In genomic region chr3:43999920-44000319, GRCh38 we compare ENCODE assay signal across 10 cellular contexts.
DNase-seq lines count a peak whose midpoint lies in the region; ATAC-seq, FAIRE-seq and TF ChIP-seq lines count a peak whose summit lies in the region.
"Had no signal": no experiment of that assay in that cellular context is flagged by ENCODE, and none has a peak within 500 bp of the region (broad histone marks: within the 10 kb centered on the region; RNA-seq: fewer than 3 reads in every experiment).

No MANE protein-coding gene starts in this region.

- TF ChIP-seq CTCF in astrocyte (IDR thresholded peaks at IDR 0.05; ENCODE audit: insufficient read depth, low read depth, low read length): no peak
- TF ChIP-seq CTCF in upper lobe of left lung (IDR thresholded peaks at IDR 0.05): no peak

- DNase-seq in stimulated activated naive CD8-positive, alpha-beta T cell treated with anti-CD3 and anti-CD28 coated beads, Interleukin-15, amount 100 ng/mL, for 72 hours: no peak
- no peak for DNase-seq in astrocyte (ENCODE audit: low read depth)
- DNase-seq in immature natural killer cell: no peak
- DNase-seq in upper lobe of left lung: no peak
- DNase-seq in SHP77 treated with DMSO at 0.1 percent for 48 hours (lab: John Stamatoyannopoulos, UW): no peak
- DNase-seq: CD4-positive, CD25-positive, alpha-beta regulatory T cell had no signal

- peak overlapping the region; percentile 21 for H3K27ac Mint-ChIP-seq in stimulated activated naive CD8-positive, alpha-beta T cell treated with anti-CD3 and anti-CD28 coated beads, Interleukin-15, Interleukin-2, amounts not matched to agents 100 ng/mL and 50 ng/mL, for 24 hours
- H3K27ac Mint-ChIP-seq in stimulated activated naive CD8-positive, alpha-beta T cell treated with anti-CD3 and anti-CD28 coated beads, Interleukin-15, amount 100 ng/mL, for 72 hours: no peak overlapping the region
- H3K27ac Mint-ChIP-seq in astrocyte (ENCODE audit: unreplicated experiment) (peak overlapping the region; percentile 67), immature natural killer cell (no peak overlapping the region)
- H3K27ac Mint-ChIP-seq: CD4-positive, CD25-positive, alpha-beta regulatory T cell had no signal

- H3K4me3 ChIP-seq in astrocyte (ENCODE audit: insufficient read depth, low read depth, low read length) (peak overlapping the region; percentile 64), upper lobe of left lung (peak overlapping the region in 3 of 4 donors; percentile 44 to 58 (median 56))

- no peak for TF ChIP-seq EP300 in upper lobe of left lung (IDR thresholded peaks at IDR 0.05)

- TF ChIP-seq POLR2A in upper lobe of left lung (IDR thresholded peaks at IDR 0.05): no peak

- no peak overlapping the region for H3K27ac ChIP-seq in astrocyte (ENCODE audit: low read depth, low read length)
- H3K27ac ChIP-seq in upper lobe of left lung: no peak overlapping the region
- H3K27ac ChIP-seq: cardiac muscle cell had no signal

- H4K20me1 ChIP-seq in astrocyte (ENCODE audit: insufficient read depth, low read length): no peaks in the 10 kb centered on the region

- peak overlapping the region; percentile 89 for H3K4me2 ChIP-seq in astrocyte (ENCODE audit: low read length)

- peaks cover 42% of the 10 kb centered on the region for H3K27me3 ChIP-seq in astrocyte (ENCODE audit: insufficient read depth, low read length)
- peaks cover 1 to 52% (median 34%) of the 10 kb centered on the region in 4 donors for H3K27me3 ChIP-seq in upper lobe of left lung

- ATAC-seq in stimulated activated naive CD8-positive, alpha-beta T cell treated with anti-CD3 and anti-CD28 coated beads, Interleukin-15, amount 100 ng/mL, for 72 hours: no peak
- ATAC-seq in upper lobe of left lung (ENCODE audit: low FRiP score in 2 of 2): no peak
- ATAC-seq in GM19324 (IDR thresholded peaks at IDR 0.05; ENCODE audit: low FRiP score, unreplicated experiment): no peak
- ATAC-seq in HG02970 (IDR thresholded peaks at IDR 0.05; ENCODE audit: low FRiP score, unreplicated experiment): no peak

- H2AFZ ChIP-seq in astrocyte (ENCODE audit: low read depth, low read length): no peak overlapping the region

- no peaks in the 10 kb centered on the region for H3K36me3 ChIP-seq in astrocyte (ENCODE audit: insufficient read depth, low read length)
- no peaks in the 10 kb centered on the region for H3K36me3 ChIP-seq in upper lobe of left lung
- H3K36me3 ChIP-seq: cardiac muscle cell had no signal

- H3K4me1 Mint-ChIP-seq in stimulated activated naive CD8-positive, alpha-beta T cell treated with anti-CD3 and anti-CD28 coated beads, Interleukin-15, Interleukin-2, amounts not matched to agents 100 ng/mL and 50 ng/mL, for 24 hours (ENCODE audit: low read depth): peaks cover 31% of the 10 kb centered on the region
- H3K4me1 Mint-ChIP-seq in stimulated activated naive CD8-positive, alpha-beta T cell treated with anti-CD3 and anti-CD28 coated beads, Interleukin-15, amount 100 ng/mL, for 72 hours: peaks cover 42% of the 10 kb centered on the region
- peaks cover 28% of the 10 kb centered on the region for H3K4me1 Mint-ChIP-seq in astrocyte (ENCODE audit: low read depth, unreplicated experiment)
- H3K4me1 Mint-ChIP-seq in immature natural killer cell: peaks cover 32 to 35% of the 10 kb centered on the region in 2 donors

- H3K79me2 ChIP-seq in astrocyte (ENCODE audit: insufficient read depth, low read length): no peaks in the 10 kb centered on the region

- H3K4me3 Mint-ChIP-seq in stimulated activated naive CD8-positive, alpha-beta T cell treated with anti-CD3 and anti-CD28 coated beads, Interleukin-15, Interleukin-2, amounts not matched to agents 100 ng/mL and 50 ng/mL, for 24 hours: peak overlapping the region; percentile 66
- H3K4me3 Mint-ChIP-seq in stimulated activated naive CD8-positive, alpha-beta T cell treated with anti-CD3 and anti-CD28 coated beads, Interleukin-15, amount 100 ng/mL, for 72 hours: peak overlapping the region in 1 of 2 donors; percentile 69
- H3K4me3 Mint-ChIP-seq in astrocyte (ENCODE audit: unreplicated experiment) (peak overlapping the region; percentile 93), immature natural killer cell (peak overlapping the region in 4 of 5 donors; percentile 42 to 72 (median 61))

- no peaks in the 10 kb centered on the region for H3K36me3 Mint-ChIP-seq in stimulated activated naive CD8-positive, alpha-beta T cell treated with anti-CD3 and anti-CD28 coated beads, Interleukin-15, Interleukin-2, amounts not matched to agents 100 ng/mL and 50 ng/mL, for 24 hours (ENCODE audit: low read depth)
- H3K36me3 Mint-ChIP-seq in astrocyte (ENCODE audit: low read depth, unreplicated experiment) (no peaks in the 10 kb centered on the region), immature natural killer cell (no peaks in the 10 kb centered on the region)
- H3K36me3 Mint-ChIP-seq: CD4-positive, CD25-positive, alpha-beta regulatory T cell had no signal

- H3K27me3 Mint-ChIP-seq in stimulated activated naive CD8-positive, alpha-beta T cell treated with anti-CD3 and anti-CD28 coated beads, Interleukin-15, Interleukin-2, amounts not matched to agents 100 ng/mL and 50 ng/mL, for 24 hours: peaks cover 85% of the 10 kb centered on the region
- peaks cover 100% of the 10 kb centered on the region for H3K27me3 Mint-ChIP-seq in stimulated activated naive CD8-positive, alpha-beta T cell treated with anti-CD3 and anti-CD28 coated beads, Interleukin-15, amount 100 ng/mL, for 72 hours
- H3K27me3 Mint-ChIP-seq in astrocyte (ENCODE audit: low read depth, unreplicated experiment) (peaks cover 21% of the 10 kb centered on the region), immature natural killer cell (ENCODE audit: low read depth in 3 of 3) (peaks cover 30 to 32% (median 31%) of the 10 kb centered on the region in 3 donors)

- no peak for FAIRE-seq in astrocyte (lab: Jason Lieb, UNC)

- 58 to 61% methylated on average over 2 of the region's 2 CpGs for WGBS in upper lobe of left lung, 2 donors

- H3K9me3 ChIP-seq in astrocyte (ENCODE audit: insufficient read depth, low read depth, low read length): no peaks in the 10 kb centered on the region
- no peaks in the 10 kb centered on the region for H3K9me3 ChIP-seq in upper lobe of left lung

- peak overlapping the region; percentile 75 for H3K9ac ChIP-seq in astrocyte (ENCODE audit: low read length)

- H3K4me1 ChIP-seq in astrocyte (ENCODE audit: insufficient read depth, low read length): peaks cover 37% of the 10 kb centered on the region
- H3K4me1 ChIP-seq in upper lobe of left lung: peaks cover 47 to 50% (median 49%) of the 10 kb centered on the region in 4 donors

- no peaks in the 10 kb centered on the region for H3K9me3 Mint-ChIP-seq in stimulated activated naive CD8-positive, alpha-beta T cell treated with anti-CD3 and anti-CD28 coated beads, Interleukin-15, Interleukin-2, amounts not matched to agents 100 ng/mL and 50 ng/mL, for 24 hours
- no peaks in the 10 kb centered on the region for H3K9me3 Mint-ChIP-seq in stimulated activated naive CD8-positive, alpha-beta T cell treated with anti-CD3 and anti-CD28 coated beads, Interleukin-15, amount 100 ng/mL, for 72 hours
- H3K9me3 Mint-ChIP-seq in astrocyte (ENCODE audit: unreplicated experiment) (no peaks in the 10 kb centered on the region), immature natural killer cell (no peaks in the 10 kb centered on the region)

Comparison
In these comparisons a context has a peak if more than half of its experiments do, and no peak if none do; other contexts are left out.
1. H3K27ac Mint-ChIP-seq: peak in stimulated activated naive CD8-positive, alpha-beta T cell treated with anti-CD3 and anti-CD28 coated beads, Interleukin-15, Interleukin-2, amounts not matched to agents 100 ng/mL and 50 ng/mL, for 24 hours (single experiment) and astrocyte (single experiment); none in stimulated activated naive CD8-positive, alpha-beta T cell treated with anti-CD3 and anti-CD28 coated beads, Interleukin-15, amount 100 ng/mL, for 72 hours (0 of 2) and immature natural killer cell (0 of 6).